Comparison of ENCODE assay signal across 17 cellular contexts in genomic region chr7:39700932-39701331, GRCh38.
A peak's percentile ranks its signal among the peaks of the same experiment; 100 is the strongest.
DNase-seq lines count a peak whose midpoint lies in the region; ATAC-seq and TF ChIP-seq lines count a peak whose summit lies in the region.
"Had no signal": no experiment of that assay in that cellular context is flagged by ENCODE, and none has a peak within 500 bp of the region (broad histone marks: within the 10 kb centered on the region; RNA-seq: fewer than 3 reads in every experiment).

No MANE protein-coding gene starts in this region.

- peaks cover 2% of the 10 kb centered on the region; the same call in 1 of the 3 replicates for H3K4me1 Mint-ChIP-seq in GM23338
- H3K4me1 Mint-ChIP-seq: B cell; central memory CD8-positive, alpha-beta T cell had no signal

- no peak overlapping the region for H3K4me3 ChIP-seq in left ventricle myocardium inferior
- H3K4me3 ChIP-seq in testis: no peak overlapping the region
- no peak overlapping the region for H3K4me3 ChIP-seq in GM23338
- H3K4me3 ChIP-seq: gastrocnemius medialis, upper lobe of left lung had no signal

- H3K36me3 ChIP-seq in left ventricle myocardium inferior (peaks cover 56% of the 10 kb centered on the region), testis (ENCODE audit: low read depth, missing control alignments) (no peaks in the 10 kb centered on the region), GM23338 (ENCODE audit: insufficient read depth) (0 out of 2 replicates have a peak, but pooled peaks cover 8% of the 10 kb centered on the region)

- H3K27ac Mint-ChIP-seq in GM23338: no peak overlapping the region
- H3K27ac Mint-ChIP-seq: B cell; stimulated activated naive CD8-positive, alpha-beta T cell treated with anti-CD3 and anti-CD28 coated beads, Interleukin-15, Interleukin-2, amounts not matched to agents 100 ng/mL and 50 ng/mL, for 24 hours had no signal

- in situ Hi-C loops in KBM-7 (cut with MboI; ENCODE audit: low pct_unique_long_range_greater_than_20kb, low sequenced_read_pairs): no loop called here

- H4K20me1 ChIP-seq in GM23338 (replicated peaks; ENCODE audit: insufficient read depth): no peaks in the 10 kb centered on the region

- intact Hi-C loops in left ventricle myocardium inferior (cut with micrococcal nuclease) (no loop called here), testis (cut with DNase I; ENCODE audit: low total_unique reads) (no loop called here)

- H3F3A ChIP-seq in GM23338 (replicated peaks; ENCODE audit: low read depth): no peaks in the 10 kb centered on the region

- H3K4me1 ChIP-seq in left ventricle myocardium inferior: peaks cover 9% of the 10 kb centered on the region
- no peaks in the 10 kb centered on the region for H3K4me1 ChIP-seq in testis
- no peaks in the 10 kb centered on the region for H3K4me1 ChIP-seq in GM23338 (ENCODE audit: insufficient read depth)
- H3K4me1 ChIP-seq: gastrocnemius medialis, upper lobe of left lung had no signal

- H3K9me3 ChIP-seq in left ventricle myocardium inferior (replicated peaks) (no peaks in the 10 kb centered on the region), testis (no peaks in the 10 kb centered on the region)
- H3K9me3 ChIP-seq: gastrocnemius medialis, upper lobe of left lung had no signal

- no peak overlapping the region for H3K4me3 Mint-ChIP-seq in GM23338
- H3K4me3 Mint-ChIP-seq: B cell; central memory CD8-positive, alpha-beta T cell; stimulated activated naive CD8-positive, alpha-beta T cell treated with anti-CD3 and anti-CD28 coated beads, Interleukin-15, Interleukin-2, amounts not matched to agents 100 ng/mL and 50 ng/mL, for 24 hours had no signal

- TF ChIP-seq CTCF in left ventricle myocardium inferior (IDR thresholded peaks at IDR 0.05; ENCODE audit: borderline replicate concordance): no peak
- no peak for TF ChIP-seq CTCF in testis (IDR thresholded peaks at IDR 0.05)
- no peak for TF ChIP-seq CTCF in GM23338 (conservative IDR thresholded peaks at IDR 0.05; ENCODE audit: low read depth in 2 of 2)

- H3K27me3 Mint-ChIP-seq in GM23338 (ENCODE audit: insufficient read depth, low read depth, poor library complexity): no peaks in the 10 kb centered on the region
- H3K27me3 Mint-ChIP-seq: B cell; central memory CD8-positive, alpha-beta T cell; stimulated activated naive CD8-positive, alpha-beta T cell treated with anti-CD3 and anti-CD28 coated beads, Interleukin-15, Interleukin-2, amounts not matched to agents 100 ng/mL and 50 ng/mL, for 24 hours had no signal

- H3K4me2 ChIP-seq in GM23338: no peak overlapping the region

- H2AFZ ChIP-seq in GM23338: no peak overlapping the region

- peak; percentile 78 for DNase-seq in KBM-7
- DNase-seq in SKM-1 (lab: John Stamatoyannopoulos, UW; ENCODE audit: unreplicated experiment): peak; percentile 86
- peak; percentile 19 for DNase-seq in left ventricle myocardium inferior
- DNase-seq in testis: peak; percentile 35
- no peak for DNase-seq in GM23338 (ENCODE audit: low spot score)
- no peak for DNase-seq in NCI-H2171 treated with DMSO at 0.1 percent for 48 hours (lab: John Stamatoyannopoulos, UW)
- DNase-seq: activated CD4-positive, alpha-beta T cell treated with anti-CD3 and anti-CD28 coated beads, Interleukin-2, amount 50 U/mL, for 4 hours; NCI-H1694 treated with DMSO at 0.1 percent for 48 hours; NK-92 treated with Interleukin-12 subunit alpha and Interleukin-12 subunit beta, amount 100 ng/mL, for 24 hours; stimulated activated CD4-positive, alpha-beta T cell treated with anti-CD3 and anti-CD28 coated beads, Interleukin-1b, Interleukin-23, amount 100 ng/mL, for 48 hours had no signal

- no peaks in the 10 kb centered on the region for H3K79me2 ChIP-seq in GM23338 (replicated peaks; ENCODE audit: insufficient read depth)

- no peaks in the 10 kb centered on the region for H3K27me3 ChIP-seq in left ventricle myocardium inferior (ENCODE audit: low read depth)
- no peaks in the 10 kb centered on the region for H3K27me3 ChIP-seq in testis
- H3K27me3 ChIP-seq in GM23338 (ENCODE audit: insufficient read depth): no peaks in the 10 kb centered on the region
- H3K27me3 ChIP-seq: gastrocnemius medialis, upper lobe of left lung had no signal

- WGBS in testis, 2 donors: 82 to 93% methylated on average over 8 of the region's 8 CpGs

- H3K27ac ChIP-seq in left ventricle myocardium inferior (replicated peaks) (no peak overlapping the region), testis (no peak overlapping the region), GM23338 (ENCODE audit: low read depth) (no peak overlapping the region)
- H3K27ac ChIP-seq: gastrocnemius medialis, upper lobe of left lung had no signal

- no peaks in the 10 kb centered on the region for H3K9me2 ChIP-seq in GM23338 (ENCODE audit: insufficient read depth)

- H3K36me3 Mint-ChIP-seq in GM23338 (ENCODE audit: low read depth): peaks cover 29% of the 10 kb centered on the region

- ATAC-seq in GM23338 (no peak), GM21423 (IDR thresholded peaks at IDR 0.05; ENCODE audit: unreplicated experiment) (no peak), GM21576 (IDR thresholded peaks at IDR 0.05; ENCODE audit: unreplicated experiment) (no peak)
- ATAC-seq: gastrocnemius medialis had no signal

- TF ChIP-seq POLR2A in testis (IDR thresholded peaks at IDR 0.05): no peak

- no peaks in the 10 kb centered on the region for H3K9me3 Mint-ChIP-seq in GM23338
- H3K9me3 Mint-ChIP-seq: central memory CD8-positive, alpha-beta T cell; stimulated activated naive CD8-positive, alpha-beta T cell treated with anti-CD3 and anti-CD28 coated beads, Interleukin-15, Interleukin-2, amounts not matched to agents 100 ng/mL and 50 ng/mL, for 24 hours had no signal

TF ChIP-seq in GM23338, 12 proteins besides CTCF, POLR2A, EP300 and RAD21 (continues in another document):
- TF ChIP-seq POLR2AphosphoS5 (IDR thresholded peaks at IDR 0.05; ENCODE audit: low read depth) (no peak), ZNF114 (CRISPR knock-in tag; IDR thresholded peaks at IDR 0.05) (no peak), JUNB (IDR thresholded peaks at IDR 0.05; ENCODE audit: unreplicated experiment) (no peak), NANOG (IDR thresholded peaks at IDR 0.05; ENCODE audit: borderline replicate concordance) (no peak), STAT1 (IDR thresholded peaks at IDR 0.05; ENCODE audit: unreplicated experiment) (no peak), ETS1 (IDR thresholded peaks at IDR 0.05) (no peak), EZH2phosphoT487 (IDR thresholded peaks at IDR 0.05; ENCODE audit: unreplicated experiment) (no peak), ZNF331 (CRISPR knock-in tag; IDR thresholded peaks at IDR 0.05; ENCODE audit: low read depth) (no peak), EZH2 (IDR thresholded peaks at IDR 0.05; ENCODE audit: low read depth, unreplicated experiment) (no peak)
- TF ChIP-seq, protein P1, sequence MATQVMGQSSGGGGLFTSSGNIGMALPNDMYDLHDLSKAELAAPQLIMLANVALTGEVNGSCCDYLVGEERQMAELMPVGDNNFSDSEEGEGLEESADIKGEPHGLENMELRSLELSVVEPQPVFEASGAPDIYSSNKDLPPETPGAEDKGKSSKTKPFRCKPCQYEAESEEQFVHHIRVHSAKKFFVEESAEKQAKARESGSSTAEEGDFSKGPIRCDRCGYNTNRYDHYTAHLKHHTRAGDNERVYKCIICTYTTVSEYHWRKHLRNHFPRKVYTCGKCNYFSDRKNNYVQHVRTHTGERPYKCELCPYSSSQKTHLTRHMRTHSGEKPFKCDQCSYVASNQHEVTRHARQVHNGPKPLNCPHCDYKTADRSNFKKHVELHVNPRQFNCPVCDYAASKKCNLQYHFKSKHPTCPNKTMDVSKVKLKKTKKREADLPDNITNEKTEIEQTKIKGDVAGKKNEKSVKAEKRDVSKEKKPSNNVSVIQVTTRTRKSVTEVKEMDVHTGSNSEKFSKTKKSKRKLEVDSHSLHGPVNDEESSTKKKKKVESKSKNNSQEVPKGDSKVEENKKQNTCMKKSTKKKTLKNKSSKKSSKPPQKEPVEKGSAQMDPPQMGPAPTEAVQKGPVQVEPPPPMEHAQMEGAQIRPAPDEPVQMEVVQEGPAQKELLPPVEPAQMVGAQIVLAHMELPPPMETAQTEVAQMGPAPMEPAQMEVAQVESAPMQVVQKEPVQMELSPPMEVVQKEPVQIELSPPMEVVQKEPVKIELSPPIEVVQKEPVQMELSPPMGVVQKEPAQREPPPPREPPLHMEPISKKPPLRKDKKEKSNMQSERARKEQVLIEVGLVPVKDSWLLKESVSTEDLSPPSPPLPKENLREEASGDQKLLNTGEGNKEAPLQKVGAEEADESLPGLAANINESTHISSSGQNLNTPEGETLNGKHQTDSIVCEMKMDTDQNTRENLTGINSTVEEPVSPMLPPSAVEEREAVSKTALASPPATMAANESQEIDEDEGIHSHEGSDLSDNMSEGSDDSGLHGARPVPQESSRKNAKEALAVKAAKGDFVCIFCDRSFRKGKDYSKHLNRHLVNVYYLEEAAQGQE (IDR thresholded peaks at IDR 0.05; ENCODE audit: unreplicated experiment): no peak

Comparison
In these comparisons a context has a peak if more than half of its experiments do, and no peak if none do; other contexts are left out.
1. DNase-seq: peak in KBM-7 (single experiment), SKM-1 (single experiment), left ventricle myocardium inferior (single experiment) and testis (single experiment); none in GM23338 (single experiment) and NCI-H2171 treated with DMSO at 0.1 percent for 48 hours (single experiment).